ENCODE assay signal across 37 cellular contexts in the genomic region with DNA sequence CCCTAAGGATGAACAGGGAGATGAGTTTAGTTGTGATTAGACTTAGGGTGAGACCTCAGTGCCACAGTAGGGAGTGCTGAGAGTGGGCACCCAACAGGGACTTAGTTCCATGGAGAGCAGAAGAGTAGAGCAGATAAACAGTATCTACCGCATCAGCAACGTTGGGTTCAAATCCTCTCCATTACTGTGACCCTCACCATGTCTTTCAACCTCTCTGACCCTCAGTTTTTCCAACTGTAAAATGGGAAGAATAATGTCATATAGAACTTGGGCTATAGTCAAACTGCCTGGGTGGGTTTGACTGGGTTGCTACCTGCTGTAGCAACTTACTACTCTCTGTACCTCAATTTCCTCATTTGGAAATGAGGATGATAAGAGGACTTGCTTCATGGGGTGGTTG. TPM values are rescaled to one million over a fixed set of nuclear protein-coding genes. Genes with fewer than 3 reads are reported as not detected.
"Had no signal": no experiment of that assay in that cellular context is flagged by ENCODE, and none has a peak within 500 bp of the region (broad histone marks: within the 10 kb centered on the region; RNA-seq: fewer than 3 reads in every experiment).

No MANE protein-coding gene starts in this region.

- H3K9me3 Mint-ChIP-seq: activated naive CD4-positive, alpha-beta T cell treated with anti-CD3 and anti-CD28 coated beads for 36 hours; activated naive CD4-positive, alpha-beta T cell treated with anti-CD3 and anti-CD28 coated beads, Interleukin-2, amount 10 ng/mL, durations not matched to agents 7 days and 5 days; activated naive CD4-positive, alpha-beta T cell treated with anti-CD3 and anti-CD28 coated beads, Interleukin-2, amount 50 U/mL, for 24 hours; activated naive CD4-positive, alpha-beta T cell treated with anti-CD3 and anti-CD28 coated beads, Interleukin-2, amount 50 U/mL, for 72 hours; activated naive CD8-positive, alpha-beta T cell treated with anti-CD3 and anti-CD28 coated beads for 36 hours; activated naive CD8-positive, alpha-beta T cell treated with anti-CD3 and anti-CD28 coated beads, Interleukin-2, amount 10 ng/mL, durations not matched to agents 7 days and 5 days; activated naive CD8-positive, alpha-beta T cell treated with anti-CD3 and anti-CD28 coated beads, Interleukin-2, amount 50 U/mL, for 24 hours; activated T-cell treated with anti-CD3 and anti-CD28 coated beads, Interleukin-2, amount 50 U/mL, for 24 hours; activated T-cell treated with anti-CD3 and anti-CD28 coated beads, Interleukin-2, amount 50 U/mL, for 4 hours; activated T-cell treated with anti-CD3 and anti-CD28 coated beads, Interleukin-2, amount 50 U/mL, for 72 hours; activated T-helper 1 cell treated with anti-CD3 and anti-CD28 coated beads, Interleukin-12 subunit alpha, Interleukin-12 subunit beta, Interleukin-2, Interleukin-4 antibody, amounts not matched to agents 30 ng/mL and 10 ng/mL and 1 ng/mL, durations not matched to agents 14 hours and 24 hours and 36 hours; activated T-helper 17 cell treated with anti-CD3 and anti-CD28 coated beads, Interleukin-2, amount 50 U/mL, for 72 hours; activated T-helper 2 cell treated with anti-CD3 and anti-CD28 coated beads, Interferon-gamma antibody, Interleukin-2, Interleukin-4, amounts not matched to agents 10 μg/mL and 5 μg/mL and 100 μg/mL, durations not matched to agents 14 hours and 24 hours and 36 hours; central memory CD8-positive, alpha-beta T cell had no signal

- H3K4me3 Mint-ChIP-seq: activated naive CD4-positive, alpha-beta T cell treated with anti-CD3 and anti-CD28 coated beads for 36 hours; activated naive CD4-positive, alpha-beta T cell treated with anti-CD3 and anti-CD28 coated beads, Interleukin-2, amount 10 ng/mL, durations not matched to agents 7 days and 5 days; activated naive CD4-positive, alpha-beta T cell treated with anti-CD3 and anti-CD28 coated beads, Interleukin-2, amount 50 U/mL, for 24 hours; activated naive CD8-positive, alpha-beta T cell; activated naive CD8-positive, alpha-beta T cell treated with anti-CD3 and anti-CD28 coated beads for 36 hours; activated naive CD8-positive, alpha-beta T cell treated with anti-CD3 and anti-CD28 coated beads, Interleukin-2, amount 10 ng/mL, durations not matched to agents 7 days and 5 days; activated naive CD8-positive, alpha-beta T cell treated with anti-CD3 and anti-CD28 coated beads, Interleukin-2, amount 50 U/mL, for 24 hours; activated T-cell treated with anti-CD3 and anti-CD28 coated beads, Interleukin-2, amount 50 U/mL, for 24 hours; activated T-cell treated with anti-CD3 and anti-CD28 coated beads, Interleukin-2, amount 50 U/mL, for 4 hours; activated T-cell treated with anti-CD3 and anti-CD28 coated beads, Interleukin-2, amount 50 U/mL, for 72 hours; activated T-helper 1 cell treated with anti-CD3 and anti-CD28 coated beads, Interleukin-12 subunit alpha, Interleukin-12 subunit beta, Interleukin-2, Interleukin-4 antibody, amounts not matched to agents 30 ng/mL and 10 ng/mL and 1 ng/mL, durations not matched to agents 14 hours and 24 hours and 36 hours; activated T-helper 17 cell treated with anti-CD3 and anti-CD28 coated beads, Interleukin-2, amount 50 U/mL, for 72 hours; central memory CD8-positive, alpha-beta T cell had no signal

- H3K4me1 Mint-ChIP-seq: activated naive CD4-positive, alpha-beta T cell treated with anti-CD3 and anti-CD28 coated beads, Interleukin-2, amount 10 ng/mL, durations not matched to agents 7 days and 5 days; activated naive CD4-positive, alpha-beta T cell treated with anti-CD3 and anti-CD28 coated beads, Interleukin-2, amount 50 U/mL, for 24 hours; activated naive CD8-positive, alpha-beta T cell treated with anti-CD3 and anti-CD28 coated beads for 36 hours; activated naive CD8-positive, alpha-beta T cell treated with anti-CD3 and anti-CD28 coated beads, Interleukin-2, amount 10 ng/mL, durations not matched to agents 7 days and 5 days; activated naive CD8-positive, alpha-beta T cell treated with anti-CD3 and anti-CD28 coated beads, Interleukin-2, amount 50 U/mL, for 24 hours; activated T-helper 17 cell treated with anti-CD3 and anti-CD28 coated beads, Interleukin-2, amount 50 U/mL, for 72 hours; central memory CD8-positive, alpha-beta T cell had no signal

- H3K27ac Mint-ChIP-seq: activated naive CD4-positive, alpha-beta T cell treated with anti-CD3 and anti-CD28 coated beads for 36 hours; activated naive CD4-positive, alpha-beta T cell treated with anti-CD3 and anti-CD28 coated beads, Interleukin-2, amount 10 ng/mL, durations not matched to agents 7 days and 5 days; activated naive CD4-positive, alpha-beta T cell treated with anti-CD3 and anti-CD28 coated beads, Interleukin-2, amount 50 U/mL, for 24 hours; activated naive CD4-positive, alpha-beta T cell treated with anti-CD3 and anti-CD28 coated beads, Interleukin-2, amount 50 U/mL, for 72 hours; activated naive CD8-positive, alpha-beta T cell; activated naive CD8-positive, alpha-beta T cell treated with anti-CD3 and anti-CD28 coated beads for 36 hours; activated naive CD8-positive, alpha-beta T cell treated with anti-CD3 and anti-CD28 coated beads, Interleukin-2, amount 10 ng/mL, durations not matched to agents 7 days and 5 days; activated naive CD8-positive, alpha-beta T cell treated with anti-CD3 and anti-CD28 coated beads, Interleukin-2, amount 50 U/mL, for 24 hours; activated T-cell treated with anti-CD3 and anti-CD28 coated beads, Interleukin-2, amount 50 U/mL, for 24 hours; activated T-cell treated with anti-CD3 and anti-CD28 coated beads, Interleukin-2, amount 50 U/mL, for 72 hours; activated T-helper 1 cell treated with anti-CD3 and anti-CD28 coated beads, Interleukin-12 subunit alpha, Interleukin-12 subunit beta, Interleukin-2, Interleukin-4 antibody, amounts not matched to agents 30 ng/mL and 10 ng/mL and 1 ng/mL, durations not matched to agents 14 hours and 24 hours and 36 hours; activated T-helper 17 cell treated with anti-CD3 and anti-CD28 coated beads, Interleukin-2, amount 50 U/mL, for 72 hours; activated T-helper 2 cell treated with anti-CD3 and anti-CD28 coated beads, Interferon-gamma antibody, Interleukin-2, Interleukin-4, amounts not matched to agents 10 μg/mL and 5 μg/mL and 100 μg/mL, durations not matched to agents 14 hours and 24 hours and 36 hours had no signal

- FAIRE-seq: astrocyte had no signal

- H3K27me3 ChIP-seq: adrenal gland, ascending aorta, body of pancreas, brain microvascular endothelial cell had no signal

- DNase-seq: activated effector memory CD4-positive, alpha-beta T cell treated with anti-CD3 and anti-CD28 coated beads, Interleukin-2, amount 50 U/mL, for 16 hours; activated effector memory CD4-positive, alpha-beta T cell treated with Interleukin-2 at 50 U/mL for 16 hours; activated gamma-delta T cell; activated gamma-delta T cell treated with Interleukin-2 at 50 U/mL for 16 hours; activated naive CD4-positive, alpha-beta T cell; activated naive CD4-positive, alpha-beta T cell treated with anti-CD3 and anti-CD28 coated beads for 36 hours; activated naive CD4-positive, alpha-beta T cell treated with anti-CD3 and anti-CD28 coated beads, Interleukin-2, amount 10 ng/mL, durations not matched to agents 7 days and 5 days; activated naive CD4-positive, alpha-beta T cell treated with anti-CD3 and anti-CD28 coated beads, Interleukin-2, amount 50 U/mL, for 16 hours; activated naive CD4-positive, alpha-beta T cell treated with Interleukin-2 at 50 U/mL for 16 hours; activated naive CD8-positive, alpha-beta T cell treated with anti-CD3 and anti-CD28 coated beads for 36 hours; activated naive CD8-positive, alpha-beta T cell treated with anti-CD3 and anti-CD28 coated beads, Interleukin-2, amount 10 ng/mL, durations not matched to agents 7 days and 5 days; activated naive CD8-positive, alpha-beta T cell treated with anti-CD3 and anti-CD28 coated beads, Interleukin-2, amount 50 U/mL, for 24 hours; activated T-cell treated with anti-CD3 and anti-CD28 coated beads, Interleukin-2, amount 50 U/mL, for 1 hour; activated T-cell treated with anti-CD3 and anti-CD28 coated beads, Interleukin-2, amount 50 U/mL, for 24 hours; activated T-cell treated with anti-CD3 and anti-CD28 coated beads, Interleukin-2, amount 50 U/mL, for 4 hours; activated T-cell treated with anti-CD3 and anti-CD28 coated beads, Interleukin-2, amount 50 U/mL, for 48 hours; activated T-cell treated with anti-CD3 and anti-CD28 coated beads, Interleukin-2, amount 50 U/mL, for 72 hours; adrenal gland; amniotic stem cell; anterior cingulate cortex; aorta; body of pancreas; brain microvascular endothelial cell; central memory CD4-positive, alpha-beta T cell; cerebellar nuclear complex had no signal

- H3K4me1 ChIP-seq: adrenal gland, ascending aorta, body of pancreas, breast epithelium had no signal

- H3K27ac ChIP-seq: adrenal gland, ascending aorta, body of pancreas, brain microvascular endothelial cell, breast epithelium, cardiac muscle cell had no signal

- H3K9me3 ChIP-seq: adrenal gland, ascending aorta, body of pancreas, breast epithelium had no signal

- ATAC-seq: activated naive CD4-positive, alpha-beta T cell treated with anti-CD3 and anti-CD28 coated beads, Interleukin-2, amount 50 U/mL, for 72 hours; activated naive CD8-positive, alpha-beta T cell treated with anti-CD3 and anti-CD28 coated beads, Interleukin-2, amount 50 U/mL, for 24 hours; activated T-cell treated with anti-CD3 and anti-CD28 coated beads, Interleukin-2, amount 50 U/mL, for 4 hours; activated T-cell treated with anti-CD3 and anti-CD28 coated beads, Interleukin-2, amount 50 U/mL, for 72 hours; activated T-helper 17 cell treated with anti-CD3 and anti-CD28 coated beads, Interleukin-2, amount 50 U/mL, for 72 hours; body of pancreas had no signal

- H3K36me3 Mint-ChIP-seq: activated naive CD4-positive, alpha-beta T cell treated with anti-CD3 and anti-CD28 coated beads, Interleukin-2, amount 10 ng/mL, durations not matched to agents 7 days and 5 days; activated naive CD4-positive, alpha-beta T cell treated with anti-CD3 and anti-CD28 coated beads, Interleukin-2, amount 50 U/mL, for 24 hours; activated naive CD4-positive, alpha-beta T cell treated with anti-CD3 and anti-CD28 coated beads, Interleukin-2, amount 50 U/mL, for 72 hours; activated naive CD8-positive, alpha-beta T cell; activated naive CD8-positive, alpha-beta T cell treated with anti-CD3 and anti-CD28 coated beads for 36 hours; activated naive CD8-positive, alpha-beta T cell treated with anti-CD3 and anti-CD28 coated beads, Interleukin-2, amount 10 ng/mL, durations not matched to agents 7 days and 5 days had no signal

- H3K4me3 ChIP-seq: adrenal gland, ascending aorta, body of pancreas, breast epithelium, cardiac muscle cell had no signal

- H3K36me3 ChIP-seq: adrenal gland, ascending aorta, brain microvascular endothelial cell, breast epithelium, cardiac muscle cell had no signal

RNA-seq across cellular contexts. Expression of gene DISP3, which starts 6.7 kb away (rescaled TPM):
- total RNA-seq: ascending aorta, bronchial epithelial cell had no signal
- polyA plus RNA-seq: aorta had no signal
